29 cellular contexts compared by ENCODE assay signal in genomic region chr1:113505357-113505756, GRCh38.
"Had no signal": no experiment of that assay in that cellular context is flagged by ENCODE, and none has a peak within 500 bp of the region (broad histone marks: within the 10 kb centered on the region; RNA-seq: fewer than 3 reads in every experiment).

No MANE protein-coding gene starts in this region.

- H3K4me1 ChIP-seq: suprapubic skin, testis, tibial artery, tibial nerve, upper lobe of left lung, upper lobe of right lung, uterus, vagina had no signal

- FAIRE-seq: urothelium cell line had no signal

- H3K27ac ChIP-seq: stomach, suprapubic skin, testis, thoracic aorta, thyroid gland, tibial artery, tibial nerve, transverse colon, upper lobe of left lung, upper lobe of right lung, uterus, vagina had no signal

- H3K9me3 ChIP-seq: testis, thoracic aorta, thyroid gland, uterus, vagina had no signal

- H3K4me3 Mint-ChIP-seq: stimulated activated effector memory CD8-positive, alpha-beta T cell treated with anti-CD3 and anti-CD28 coated beads, Interleukin-12 subunit alpha, Interleukin-12 subunit beta, amount 100 ng/mL, for 72 hours; stimulated activated memory B cell treated with anti-CD40 and anti-IgM and Interleukin-4, amounts not matched to agents 10 μg/mL and 1 μg/mL and 100 μg/mL, for 72 hours; stimulated activated naive B cell treated with anti-CD40 and anti-IgM and Interleukin-4, amounts not matched to agents 10 μg/mL and 1 μg/mL and 100 μg/mL, for 72 hours; stimulated activated naive CD8-positive, alpha-beta T cell treated with anti-CD3 and anti-CD28 coated beads, Interleukin-15, amount 100 ng/mL, for 72 hours; stimulated activated naive CD8-positive, alpha-beta T cell treated with anti-CD3 and anti-CD28 coated beads, Interleukin-15, Interleukin-2, amounts not matched to agents 100 ng/mL and 50 ng/mL, for 24 hours; type B pancreatic cell had no signal

- DNase-seq: stimulated activated CD4-positive, alpha-beta T cell treated with anti-CD3 and anti-CD28 coated beads, Interleukin-2, amount 100 ng/mL, for 48 hours; stimulated activated CD4-positive, alpha-beta T cell treated with anti-CD3 and anti-CD28 coated beads, Interleukin-4, amount 100 ng/mL, for 1 hour; stimulated activated CD4-positive, alpha-beta T cell treated with anti-CD3 and anti-CD28 coated beads, Interleukin-4, amount 100 ng/mL, for 24 hours; stimulated activated CD4-positive, alpha-beta T cell treated with anti-CD3 and anti-CD28 coated beads, Interleukin-4, amount 100 ng/mL, for 4 hours; stimulated activated CD8-positive, alpha-beta memory T cell treated with anti-CD3 and anti-CD28 coated beads, Interleukin-4, amount 100 ng/mL, for 48 hours; stimulated activated naive B cell treated with anti-CD40 and anti-IgM and Interleukin-4, amounts not matched to agents 10 μg/mL and 1 μg/mL and 100 μg/mL, for 72 hours; stimulated activated naive CD4-positive, alpha-beta T cell; stimulated activated naive CD4-positive, alpha-beta T cell treated with Interleukin-2 at 50 U/mL for 16 hours; stimulated activated naive CD8-positive, alpha-beta T cell treated with anti-CD3 and anti-CD28 coated beads, Interleukin-15, amount 100 ng/mL, for 72 hours; stimulated activated naive CD8-positive, alpha-beta T cell treated with anti-CD3 and anti-CD28 coated beads, Interleukin-15, Interleukin-2, amounts not matched to agents 100 U/mL and 50 U/mL, for 24 hours; stomach; substantia nigra; testis; thyroid gland; tibial artery; transverse colon; trophoblast cell; upper lobe of left lung; upper lobe of right lung; uterus had no signal

- H3K4me3 ChIP-seq: stomach, suprapubic skin, testis, thoracic aorta, thyroid gland, tibial artery, tibial nerve, transverse colon, upper lobe of left lung, upper lobe of right lung, uterus, vagina had no signal

- H3K9me3 Mint-ChIP-seq: stimulated activated effector memory CD8-positive, alpha-beta T cell treated with anti-CD3 and anti-CD28 coated beads, Interleukin-12 subunit alpha, Interleukin-12 subunit beta, amount 100 ng/mL, for 72 hours; stimulated activated memory B cell treated with anti-CD40 and anti-IgM and Interleukin-4, amounts not matched to agents 10 μg/mL and 1 μg/mL and 100 μg/mL, for 72 hours had no signal

- H3K36me3 Mint-ChIP-seq: stimulated activated effector memory CD8-positive, alpha-beta T cell treated with anti-CD3 and anti-CD28 coated beads, Interleukin-12 subunit alpha, Interleukin-12 subunit beta, amount 100 ng/mL, for 72 hours; stimulated activated memory B cell treated with anti-CD40 and anti-IgM and Interleukin-4, amounts not matched to agents 10 μg/mL and 1 μg/mL and 100 μg/mL, for 72 hours; stimulated activated naive B cell treated with anti-CD40 and anti-IgM and Interleukin-4, amounts not matched to agents 10 μg/mL and 1 μg/mL and 100 μg/mL, for 72 hours; type B pancreatic cell had no signal

- H3K4me1 Mint-ChIP-seq: stimulated activated effector memory CD8-positive, alpha-beta T cell treated with anti-CD3 and anti-CD28 coated beads, Interleukin-12 subunit alpha, Interleukin-12 subunit beta, amount 100 ng/mL, for 72 hours; stimulated activated memory B cell treated with anti-CD40 and anti-IgM and Interleukin-4, amounts not matched to agents 10 μg/mL and 1 μg/mL and 100 μg/mL, for 72 hours; stimulated activated naive B cell treated with anti-CD40 and anti-IgM and Interleukin-4, amounts not matched to agents 10 μg/mL and 1 μg/mL and 100 μg/mL, for 72 hours; stimulated activated naive CD8-positive, alpha-beta T cell treated with anti-CD3 and anti-CD28 coated beads, Interleukin-15, amount 100 ng/mL, for 72 hours had no signal

- H3K27me3 ChIP-seq: stomach, suprapubic skin, testis, thyroid gland, tibial artery, tibial nerve, transverse colon, upper lobe of left lung, upper lobe of right lung, uterus, vagina had no signal

- ATAC-seq: stimulated activated effector memory CD8-positive, alpha-beta T cell treated with anti-CD3 and anti-CD28 coated beads, Interleukin-12 subunit alpha, Interleukin-12 subunit beta, amount 100 ng/mL, for 72 hours; stimulated activated memory B cell treated with anti-CD40 and anti-IgM and Interleukin-4, amounts not matched to agents 10 μg/mL and 1 μg/mL and 100 μg/mL, for 72 hours; stimulated activated naive B cell treated with anti-CD40 and anti-IgM and Interleukin-4, amounts not matched to agents 10 μg/mL and 1 μg/mL and 100 μg/mL, for 72 hours; stimulated activated naive CD8-positive, alpha-beta T cell treated with anti-CD3 and anti-CD28 coated beads, Interleukin-15, amount 100 ng/mL, for 72 hours; stimulated activated naive CD8-positive, alpha-beta T cell treated with anti-CD3 and anti-CD28 coated beads, Interleukin-15, Interleukin-2, amounts not matched to agents 100 U/mL and 50 U/mL, for 24 hours; upper lobe of right lung had no signal

- H3K27ac Mint-ChIP-seq: stimulated activated effector memory CD8-positive, alpha-beta T cell treated with anti-CD3 and anti-CD28 coated beads, Interleukin-12 subunit alpha, Interleukin-12 subunit beta, amount 100 ng/mL, for 72 hours; stimulated activated memory B cell treated with anti-CD40 and anti-IgM and Interleukin-4, amounts not matched to agents 10 μg/mL and 1 μg/mL and 100 μg/mL, for 72 hours; stimulated activated naive B cell treated with anti-CD40 and anti-IgM and Interleukin-4, amounts not matched to agents 10 μg/mL and 1 μg/mL and 100 μg/mL, for 72 hours; stimulated activated naive CD8-positive, alpha-beta T cell treated with anti-CD3 and anti-CD28 coated beads, Interleukin-15, amount 100 ng/mL, for 72 hours; stimulated activated naive CD8-positive, alpha-beta T cell treated with anti-CD3 and anti-CD28 coated beads, Interleukin-15, Interleukin-2, amounts not matched to agents 100 ng/mL and 50 ng/mL, for 24 hours; type B pancreatic cell had no signal

- H3K36me3 ChIP-seq: stomach, suprapubic skin, thoracic aorta, thyroid gland, tibial artery, tibial nerve, transverse colon, upper lobe of left lung, upper lobe of right lung, uterus, vagina had no signal

- H3K27me3 Mint-ChIP-seq: stimulated activated memory B cell treated with anti-CD40 and anti-IgM and Interleukin-4, amounts not matched to agents 10 μg/mL and 1 μg/mL and 100 μg/mL, for 72 hours; stimulated activated naive B cell treated with anti-CD40 and anti-IgM and Interleukin-4, amounts not matched to agents 10 μg/mL and 1 μg/mL and 100 μg/mL, for 72 hours; stimulated activated naive CD8-positive, alpha-beta T cell treated with anti-CD3 and anti-CD28 coated beads, Interleukin-15, amount 100 ng/mL, for 72 hours; type B pancreatic cell had no signal
